ENCODE assay signal across 33 cellular contexts in genomic region chr4:170491981-170492380, GRCh38.
"Had no signal": no experiment of that assay in that cellular context is flagged by ENCODE, and none has a peak within 500 bp of the region (broad histone marks: within the 10 kb centered on the region; RNA-seq: fewer than 3 reads in every experiment).

No MANE protein-coding gene starts in this region.

- H3K4me3 ChIP-seq: body of pancreas, breast epithelium had no signal

- DNase-seq: activated CD4-positive, alpha-beta memory T cell treated with anti-CD3 and anti-CD28 coated beads, Interleukin-2, amount 10 ng/mL, durations not matched to agents 7 days and 5 days; activated CD4-positive, alpha-beta T cell treated with anti-CD3 and anti-CD28 coated beads for 1 hour; activated CD4-positive, alpha-beta T cell treated with anti-CD3 and anti-CD28 coated beads for 36 hours; activated CD4-positive, alpha-beta T cell treated with anti-CD3 and anti-CD28 coated beads for 48 hours; activated CD4-positive, alpha-beta T cell treated with anti-CD3 and anti-CD28 coated beads, Interleukin-2, amount 10 ng/mL, durations not matched to agents 7 days and 5 days; activated CD4-positive, alpha-beta T cell treated with anti-CD3 and anti-CD28 coated beads, Interleukin-2, amount 50 U/mL, for 48 hours; activated CD4-positive, CD25-positive, alpha-beta regulatory T cell; activated CD8-positive, alpha-beta memory T cell treated with anti-CD3 and anti-CD28 coated beads for 24 hours; activated CD8-positive, alpha-beta memory T cell treated with anti-CD3 and anti-CD28 coated beads, Interleukin-2, amount 10 ng/mL, durations not matched to agents 7 days and 5 days; activated CD8-positive, alpha-beta memory T cell treated with anti-CD3 and anti-CD28 coated beads, Interleukin-2, amount 50 U/mL, for 48 hours; activated CD8-positive, alpha-beta T cell treated with anti-CD3 and anti-CD28 coated beads, Interleukin-2, amount 10 ng/mL, durations not matched to agents 7 days and 5 days; activated effector memory CD4-positive, alpha-beta T cell treated with Interleukin-2 at 50 U/mL for 16 hours; activated gamma-delta T cell; activated naive CD4-positive, alpha-beta T cell treated with anti-CD3 and anti-CD28 coated beads, Interleukin-2, amount 10 ng/mL, durations not matched to agents 7 days and 5 days; activated naive CD4-positive, alpha-beta T cell treated with Interleukin-2 at 50 U/mL for 16 hours; activated naive CD8-positive, alpha-beta T cell treated with anti-CD3 and anti-CD28 coated beads, Interleukin-2, amount 10 ng/mL, durations not matched to agents 7 days and 5 days; activated naive CD8-positive, alpha-beta T cell treated with anti-CD3 and anti-CD28 coated beads, Interleukin-2, amount 50 U/mL, for 24 hours; activated T-cell treated with anti-CD3 and anti-CD28 coated beads, Interleukin-2, amount 50 U/mL, for 24 hours; activated T-cell treated with anti-CD3 and anti-CD28 coated beads, Interleukin-2, amount 50 U/mL, for 48 hours; amniotic stem cell; aorta; body of pancreas; brain microvascular endothelial cell; central memory CD4-positive, alpha-beta T cell; T-helper 1 cell; T-helper 2 cell; T-helper 9 cell; WERI-Rb-1 had no signal

- H3K27ac ChIP-seq: body of pancreas, brain microvascular endothelial cell, breast epithelium, WERI-Rb-1 had no signal

- H3K27me3 ChIP-seq: body of pancreas, brain microvascular endothelial cell, breast epithelium had no signal

- H3K4me1 ChIP-seq: body of pancreas, breast epithelium had no signal

- FAIRE-seq: astrocyte, TTC549 had no signal

- ATAC-seq: activated CD4-positive, alpha-beta T cell treated with anti-CD3 and anti-CD28 coated beads for 36 hours; activated CD4-positive, CD25-positive, alpha-beta regulatory T cell treated with anti-CD3 and anti-CD28 coated beads, Interleukin-2, amount 50 U/mL, for 24 hours; activated CD8-positive, alpha-beta memory T cell treated with anti-CD3 and anti-CD28 coated beads, Interleukin-2, amount 10 ng/mL, durations not matched to agents 7 days and 5 days; activated CD8-positive, alpha-beta T cell treated with anti-CD3 and anti-CD28 coated beads, Interleukin-2, amount 10 ng/mL, durations not matched to agents 7 days and 5 days; activated naive CD8-positive, alpha-beta T cell treated with anti-CD3 and anti-CD28 coated beads, Interleukin-2, amount 50 U/mL, for 24 hours; body of pancreas; WTC11 had no signal

- H3K9me3 ChIP-seq: body of pancreas had no signal

- H3K36me3 ChIP-seq: brain microvascular endothelial cell, breast epithelium, WERI-Rb-1 had no signal
